ENCODE assay signal across 9 cellular contexts in the genomic region with DNA sequence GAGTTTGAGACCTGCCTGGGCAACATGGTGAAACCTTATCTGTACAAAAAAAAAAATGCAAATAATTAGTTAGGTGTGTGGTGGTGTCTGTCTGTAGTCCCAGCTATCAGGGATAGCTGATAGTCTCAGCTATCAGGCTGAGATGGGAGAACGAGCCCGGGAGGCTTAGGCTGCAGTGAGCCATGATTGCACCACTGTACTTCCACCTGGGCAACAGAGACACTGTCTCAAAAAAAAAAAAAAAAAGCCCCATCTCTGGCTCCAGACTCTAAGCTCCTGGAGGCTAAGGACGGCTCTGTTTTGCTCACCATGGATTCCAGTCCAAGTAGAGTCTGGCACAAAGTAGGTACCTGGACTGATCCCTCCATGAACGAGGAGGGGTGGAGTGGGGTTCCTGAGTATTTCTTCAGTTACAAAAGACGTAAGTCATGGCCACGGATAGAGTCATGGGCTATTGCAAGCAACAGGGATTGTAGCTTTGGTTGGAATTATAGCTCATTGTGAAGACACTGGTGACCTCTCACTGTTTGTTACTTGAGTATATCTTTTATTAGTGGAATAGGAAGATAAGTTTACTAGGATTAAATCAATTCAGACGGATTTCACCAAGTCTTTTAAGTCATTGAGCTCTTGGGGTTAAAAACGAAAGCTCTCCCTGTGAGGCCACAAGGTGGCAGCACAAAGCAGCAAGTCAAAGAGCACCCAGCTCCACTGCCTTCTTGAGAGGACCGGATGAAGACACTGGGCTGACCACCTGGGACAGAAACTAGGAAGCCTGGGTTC. TPM values are rescaled to one million over a fixed set of nuclear protein-coding genes. Genes with fewer than 3 reads are reported as not detected.
DNase-seq lines count a peak whose midpoint lies in the region; ATAC-seq, FAIRE-seq and TF ChIP-seq lines count a peak whose summit lies in the region.
"Had no signal": no experiment of that assay in that cellular context is flagged by ENCODE, and none has a peak within 500 bp of the region (broad histone marks: within the 10 kb centered on the region; RNA-seq: fewer than 3 reads in every experiment).

No MANE protein-coding gene starts in this region.

- TF ChIP-seq EP300 in Ishikawa (IDR thresholded peaks at IDR 0.05; ENCODE audit: borderline replicate concordance) = no peak
- TF ChIP-seq EP300 in esophagus muscularis mucosa (IDR thresholded peaks at IDR 0.05) = no peak

- peaks cover 0 to 4% (median 0%) of the 10 kb centered on the region in 4 donors for H3K27me3 ChIP-seq in esophagus muscularis mucosa

- no peaks in the 10 kb centered on the region for H3K36me3 ChIP-seq in esophagus muscularis mucosa

- H3K4me3 ChIP-seq in esophagus muscularis mucosa = no peak overlapping the region

- no peaks in the 10 kb centered on the region for H3K9me3 ChIP-seq in esophagus muscularis mucosa

- H3K36me3 Mint-ChIP-seq in naive B cell = no peaks in the 10 kb centered on the region
- no peaks in the 10 kb centered on the region for H3K36me3 Mint-ChIP-seq in stimulated activated effector memory CD8-positive, alpha-beta T cell treated with anti-CD3 and anti-CD28 coated beads, Interleukin-12 subunit alpha, Interleukin-12 subunit beta, amount 100 ng/mL, for 72 hours

- intact Hi-C loops in esophagus muscularis mucosa (cut with DNase I) = no loop called here

- peaks cover 12 to 30% (median 26%) of the 10 kb centered on the region in 3 donors for H3K27me3 Mint-ChIP-seq in naive B cell

- H3K4me3 Mint-ChIP-seq in naive B cell = no peak overlapping the region
- H3K4me3 Mint-ChIP-seq in stimulated activated effector memory CD8-positive, alpha-beta T cell treated with anti-CD3 and anti-CD28 coated beads, Interleukin-12 subunit alpha, Interleukin-12 subunit beta, amount 100 ng/mL, for 72 hours = no peak overlapping the region

- TF ChIP-seq RAD21 in Ishikawa (IDR thresholded peaks at IDR 0.05; ENCODE audit: low read depth) = peak; percentile 86

- no peaks in the 10 kb centered on the region for H3K4me1 ChIP-seq in esophagus muscularis mucosa

- TF ChIP-seq CTCF in esophagus muscularis mucosa (IDR thresholded peaks at IDR 0.05) = peak; percentile 72 to 80 (median 76)

- peak; percentile 46 for DNase-seq in 8988T
- DNase-seq in GM18507 (ENCODE audit: extremely low spot score, insufficient read length, low read depth) = peak; percentile 61
- peak; percentile 81 for DNase-seq in OCI-M1 (lab: John Stamatoyannopoulos, UW)
- DNase-seq in activated T-cell treated with anti-CD3 and anti-CD28 coated beads, Interleukin-2, amount 50 U/mL, for 1 hour = peak; percentile 43
- DNase-seq in esophagus muscularis mucosa (ENCODE audit: extremely low spot score) = no peak
- DNase-seq in naive B cell = peak; percentile 32
- peak; percentile 55 to 72 for DNase-seq in stimulated activated effector memory CD8-positive, alpha-beta T cell treated with anti-CD3 and anti-CD28 coated beads, Interleukin-12 subunit alpha, Interleukin-12 subunit beta, amount 100 ng/mL, for 72 hours (ENCODE audit: low spot score in 2 of 2)

- peaks cover 6 to 7% (median 7%) of the 10 kb centered on the region in 3 donors for H3K4me1 Mint-ChIP-seq in naive B cell
- peaks cover 19% of the 10 kb centered on the region for H3K4me1 Mint-ChIP-seq in stimulated activated effector memory CD8-positive, alpha-beta T cell treated with anti-CD3 and anti-CD28 coated beads, Interleukin-12 subunit alpha, Interleukin-12 subunit beta, amount 100 ng/mL, for 72 hours

- WGBS in esophagus muscularis mucosa = 38% methylated on average over 9 of the region's 9 CpGs

- no peak for TF ChIP-seq POLR2A in esophagus muscularis mucosa (IDR thresholded peaks at IDR 0.05; ENCODE audit: low read depth)

- no peaks in the 10 kb centered on the region for H3K9me3 Mint-ChIP-seq in naive B cell
- no peaks in the 10 kb centered on the region for H3K9me3 Mint-ChIP-seq in stimulated activated effector memory CD8-positive, alpha-beta T cell treated with anti-CD3 and anti-CD28 coated beads, Interleukin-12 subunit alpha, Interleukin-12 subunit beta, amount 100 ng/mL, for 72 hours

- peak in 1 of 2 donors; percentile 27 for ATAC-seq in naive B cell (ENCODE audit: low read depth in 2 of 2)
- peak; percentile 82 for ATAC-seq in stimulated activated effector memory CD8-positive, alpha-beta T cell treated with anti-CD3 and anti-CD28 coated beads, Interleukin-12 subunit alpha, Interleukin-12 subunit beta, amount 100 ng/mL, for 72 hours

- peak; percentile 79 for FAIRE-seq in GM18507 (lab: Jason Lieb, UNC)

- H3K27ac Mint-ChIP-seq in naive B cell = no peak overlapping the region
- H3K27ac Mint-ChIP-seq in stimulated activated effector memory CD8-positive, alpha-beta T cell treated with anti-CD3 and anti-CD28 coated beads, Interleukin-12 subunit alpha, Interleukin-12 subunit beta, amount 100 ng/mL, for 72 hours = peak overlapping the region; percentile 45

- no peak overlapping the region for H3K27ac ChIP-seq in esophagus muscularis mucosa (replicated peaks in 1 of 4)

TF ChIP-seq in Ishikawa, 13 proteins besides CTCF, POLR2A, EP300 and RAD21:
- TF ChIP-seq CREB1 (IDR thresholded peaks at IDR 0.05; ENCODE audit: low read depth) (no peak), TAF1 (IDR thresholded peaks at IDR 0.05; ENCODE audit: low read depth) (no peak; the same call in 1 of the 2 replicates), EGR1 (IDR thresholded peaks at IDR 0.05) (no peak), TCF12 (IDR thresholded peaks at IDR 0.05; ENCODE audit: low read depth) (no peak), ZBTB7A (IDR thresholded peaks at IDR 0.05; ENCODE audit: low read depth) (no peak), YY1 (IDR thresholded peaks at IDR 0.05; ENCODE audit: low read depth) (no peak), FOXM1 (IDR thresholded peaks at IDR 0.05; ENCODE audit: borderline replicate concordance, low read depth) (no peak), USF1 (IDR thresholded peaks at IDR 0.05) (no peak), TEAD4 (IDR thresholded peaks at IDR 0.05) (no peak), CEBPB (IDR thresholded peaks at IDR 0.05) (no peak), NFIC (IDR thresholded peaks at IDR 0.05) (no peak)
- TF ChIP-seq, protein P1, sequence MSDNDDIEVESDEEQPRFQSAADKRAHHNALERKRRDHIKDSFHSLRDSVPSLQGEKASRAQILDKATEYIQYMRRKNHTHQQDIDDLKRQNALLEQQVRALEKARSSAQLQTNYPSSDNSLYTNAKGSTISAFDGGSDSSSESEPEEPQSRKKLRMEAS (IDR thresholded peaks at IDR 0.05) = no peak
- TF ChIP-seq, protein P2, sequence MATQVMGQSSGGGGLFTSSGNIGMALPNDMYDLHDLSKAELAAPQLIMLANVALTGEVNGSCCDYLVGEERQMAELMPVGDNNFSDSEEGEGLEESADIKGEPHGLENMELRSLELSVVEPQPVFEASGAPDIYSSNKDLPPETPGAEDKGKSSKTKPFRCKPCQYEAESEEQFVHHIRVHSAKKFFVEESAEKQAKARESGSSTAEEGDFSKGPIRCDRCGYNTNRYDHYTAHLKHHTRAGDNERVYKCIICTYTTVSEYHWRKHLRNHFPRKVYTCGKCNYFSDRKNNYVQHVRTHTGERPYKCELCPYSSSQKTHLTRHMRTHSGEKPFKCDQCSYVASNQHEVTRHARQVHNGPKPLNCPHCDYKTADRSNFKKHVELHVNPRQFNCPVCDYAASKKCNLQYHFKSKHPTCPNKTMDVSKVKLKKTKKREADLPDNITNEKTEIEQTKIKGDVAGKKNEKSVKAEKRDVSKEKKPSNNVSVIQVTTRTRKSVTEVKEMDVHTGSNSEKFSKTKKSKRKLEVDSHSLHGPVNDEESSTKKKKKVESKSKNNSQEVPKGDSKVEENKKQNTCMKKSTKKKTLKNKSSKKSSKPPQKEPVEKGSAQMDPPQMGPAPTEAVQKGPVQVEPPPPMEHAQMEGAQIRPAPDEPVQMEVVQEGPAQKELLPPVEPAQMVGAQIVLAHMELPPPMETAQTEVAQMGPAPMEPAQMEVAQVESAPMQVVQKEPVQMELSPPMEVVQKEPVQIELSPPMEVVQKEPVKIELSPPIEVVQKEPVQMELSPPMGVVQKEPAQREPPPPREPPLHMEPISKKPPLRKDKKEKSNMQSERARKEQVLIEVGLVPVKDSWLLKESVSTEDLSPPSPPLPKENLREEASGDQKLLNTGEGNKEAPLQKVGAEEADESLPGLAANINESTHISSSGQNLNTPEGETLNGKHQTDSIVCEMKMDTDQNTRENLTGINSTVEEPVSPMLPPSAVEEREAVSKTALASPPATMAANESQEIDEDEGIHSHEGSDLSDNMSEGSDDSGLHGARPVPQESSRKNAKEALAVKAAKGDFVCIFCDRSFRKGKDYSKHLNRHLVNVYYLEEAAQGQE (IDR thresholded peaks at IDR 0.05; ENCODE audit: low read depth) = no peak

RNA-seq across cellular contexts. Expression of gene TMEM61, which starts 35.6 kb away (rescaled TPM):
- 1 to 10 TPM in 1 of 4 donors, under 1 TPM in 2, not detected in 1; 0.66 to 2.5 (median 0.84) TPM for total RNA-seq in esophagus muscularis mucosa
- not detected for polyA plus RNA-seq in naive B cell (ENCODE audit: low read depth in 6 of 6)
- total RNA-seq: urinary bladder had no signal

RNA-seq across cellular contexts. Expression of gene BSND, which starts 53.9 kb away (rescaled TPM):
- total RNA-seq in esophagus muscularis mucosa = not detected
- polyA plus RNA-seq in naive B cell (ENCODE audit: low read depth in 6 of 6) = not detected
- total RNA-seq: urinary bladder had no signal
- polyA plus RNA-seq: urinary bladder had no signal

RNA-seq across cellular contexts. Expression of gene DHCR24, which starts 57.8 kb away (rescaled TPM):
- total RNA-seq in esophagus muscularis mucosa = 10 to 100 TPM; 10.8 to 16.1 (median 13.1) TPM
- 1 to 10 TPM in 3 of 6 donors, under 1 TPM in 2, not detected in 1; 0.21 to 8.3 (median 1.1) TPM for polyA plus RNA-seq in naive B cell (ENCODE audit: low read depth in 6 of 6)
